2 cellular contexts compared by ENCODE assay signal in the genomic region with DNA sequence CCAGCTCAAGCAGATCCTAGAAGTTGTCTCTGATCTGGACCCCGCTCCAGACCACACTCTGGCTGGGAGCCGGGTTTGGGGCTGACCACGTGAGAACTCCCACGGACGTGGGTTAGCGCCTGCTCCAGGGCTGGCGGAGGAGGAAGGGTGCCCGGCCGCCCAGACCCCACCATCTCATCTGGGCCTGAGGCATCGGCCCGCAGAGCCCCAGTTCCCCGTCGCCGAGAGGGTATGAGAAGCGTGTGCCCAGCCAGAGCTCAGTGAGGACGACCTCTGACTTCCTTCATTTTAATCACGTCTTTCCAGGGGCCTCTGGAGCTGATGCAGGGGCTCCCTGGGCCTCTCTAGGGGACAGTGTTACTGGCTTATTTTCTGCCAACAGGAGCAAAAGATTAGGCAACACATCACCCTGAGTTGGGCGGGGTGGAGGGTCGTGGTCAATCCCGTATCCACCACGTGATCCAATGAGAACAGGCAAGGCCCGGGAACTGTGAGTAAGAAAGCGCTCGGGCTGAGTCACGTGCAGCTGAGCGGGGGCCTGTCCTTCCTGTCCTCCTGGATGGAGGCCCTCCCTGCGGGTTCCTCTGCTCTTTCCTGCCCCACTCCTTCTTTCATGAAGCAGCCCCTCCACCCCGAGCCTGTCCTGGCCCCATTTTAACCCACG.
TF ChIP-seq lines count a peak whose summit lies in the region.

No MANE protein-coding gene starts in this region.

TF ChIP-seq in IMR-90, 13 proteins besides CTCF, POLR2A, EP300 and RAD21:
- TF ChIP-seq BHLHE40 (IDR thresholded peaks at IDR 0.05; ENCODE audit: low read depth, low read length), result peak; percentile 92
- TF ChIP-seq MXI1 (IDR thresholded peaks at IDR 0.05; ENCODE audit: borderline replicate concordance, low read depth, low read length), result no peak
- TF ChIP-seq RFX5 (IDR thresholded peaks at IDR 0.05; ENCODE audit: low read depth, low read length), result no peak
- TF ChIP-seq NFE2L2 (IDR thresholded peaks at IDR 0.05; ENCODE audit: low read depth, low read length), result no peak
- TF ChIP-seq MAFK (IDR thresholded peaks at IDR 0.05; ENCODE audit: low read depth, low read length), result no peak
- TF ChIP-seq, protein P1, sequence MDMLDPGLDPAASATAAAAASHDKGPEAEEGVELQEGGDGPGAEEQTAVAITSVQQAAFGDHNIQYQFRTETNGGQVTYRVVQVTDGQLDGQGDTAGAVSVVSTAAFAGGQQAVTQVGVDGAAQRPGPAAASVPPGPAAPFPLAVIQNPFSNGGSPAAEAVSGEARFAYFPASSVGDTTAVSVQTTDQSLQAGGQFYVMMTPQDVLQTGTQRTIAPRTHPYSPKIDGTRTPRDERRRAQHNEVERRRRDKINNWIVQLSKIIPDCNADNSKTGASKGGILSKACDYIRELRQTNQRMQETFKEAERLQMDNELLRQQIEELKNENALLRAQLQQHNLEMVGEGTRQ (IDR thresholded peaks at IDR 0.05; ENCODE audit: low read depth, low read length), result peak; percentile 97
- TF ChIP-seq ELK1 (IDR thresholded peaks at IDR 0.05; ENCODE audit: borderline replicate concordance, low read depth, low read length), result no peak
- peak; percentile 88 for TF ChIP-seq CEBPB (IDR thresholded peaks at IDR 0.05; ENCODE audit: low read depth, low read length)
- peak; percentile 52; the same call in 1 of the 2 replicates for TF ChIP-seq MAZ (IDR thresholded peaks at IDR 0.05; ENCODE audit: borderline replicate concordance, low read depth, low read length)
- TF ChIP-seq FOS (IDR thresholded peaks at IDR 0.05; ENCODE audit: low read depth, low read length), result peak; percentile 48

TF ChIP-seq in HepG2, 621 proteins besides CTCF, POLR2A, EP300 and RAD21:
- TF ChIP-seq POGZ (CRISPR knock-in tag; IDR thresholded peaks at IDR 0.05), result no peak
- no peak for TF ChIP-seq ZNF17 (CRISPR knock-in tag; IDR thresholded peaks at IDR 0.05)
- TF ChIP-seq PATZ1 (CRISPR knock-in tag; IDR thresholded peaks at IDR 0.05), result peak; percentile 57; the same call in 1 of the 2 replicates
- no peak for TF ChIP-seq ZNF446 (CRISPR knock-in tag; IDR thresholded peaks at IDR 0.05)
- 0 out of 2 replicates have a peak, but pooled peaks have one; percentile 34 for TF ChIP-seq RXRB (CRISPR knock-in tag; IDR thresholded peaks at IDR 0.05; ENCODE audit: borderline replicate concordance)
- TF ChIP-seq ZBTB38 (CRISPR knock-in tag; IDR thresholded peaks at IDR 0.05), result peak; percentile 21; the same call in 1 of the 2 replicates
- TF ChIP-seq BHLHE40 (IDR thresholded peaks at IDR 0.05; ENCODE audit: low read length), result peak; percentile 91
- TF ChIP-seq MAZ (IDR thresholded peaks at IDR 0.05; ENCODE audit: borderline replicate concordance, low read depth, low read length), result no peak
- 0 out of 2 replicates have a peak, but pooled peaks have one; percentile 35 for TF ChIP-seq MAZ (CRISPR knock-in tag; IDR thresholded peaks at IDR 0.05; ENCODE audit: low read depth)
- TF ChIP-seq MYC (CRISPR knock-in tag; IDR thresholded peaks at IDR 0.05; ENCODE audit: borderline replicate concordance), result peak; percentile 28; the same call in 1 of the 2 replicates
- no peak for TF ChIP-seq ZNF589 (CRISPR knock-in tag; conservative IDR thresholded peaks at IDR 0.05)
- TF ChIP-seq, protein P2, sequence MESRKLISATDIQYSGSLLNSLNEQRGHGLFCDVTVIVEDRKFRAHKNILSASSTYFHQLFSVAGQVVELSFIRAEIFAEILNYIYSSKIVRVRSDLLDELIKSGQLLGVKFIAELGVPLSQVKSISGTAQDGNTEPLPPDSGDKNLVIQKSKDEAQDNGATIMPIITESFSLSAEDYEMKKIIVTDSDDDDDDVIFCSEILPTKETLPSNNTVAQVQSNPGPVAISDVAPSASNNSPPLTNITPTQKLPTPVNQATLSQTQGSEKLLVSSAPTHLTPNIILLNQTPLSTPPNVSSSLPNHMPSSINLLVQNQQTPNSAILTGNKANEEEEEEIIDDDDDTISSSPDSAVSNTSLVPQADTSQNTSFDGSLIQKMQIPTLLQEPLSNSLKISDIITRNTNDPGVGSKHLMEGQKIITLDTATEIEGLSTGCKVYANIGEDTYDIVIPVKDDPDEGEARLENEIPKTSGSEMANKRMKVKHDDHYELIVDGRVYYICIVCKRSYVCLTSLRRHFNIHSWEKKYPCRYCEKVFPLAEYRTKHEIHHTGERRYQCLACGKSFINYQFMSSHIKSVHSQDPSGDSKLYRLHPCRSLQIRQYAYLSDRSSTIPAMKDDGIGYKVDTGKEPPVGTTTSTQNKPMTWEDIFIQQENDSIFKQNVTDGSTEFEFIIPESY (CRISPR knock-in tag; IDR thresholded peaks at IDR 0.05), result 0 out of 2 replicates have a peak, but pooled peaks have one; percentile 55
- TF ChIP-seq TFE3 (CRISPR knock-in tag; IDR thresholded peaks at IDR 0.05), result peak; percentile 64; the same call in 1 of the 2 replicates
- peak; percentile 33; the same call in 1 of the 2 replicates for TF ChIP-seq THAP11 (CRISPR knock-in tag; IDR thresholded peaks at IDR 0.05)
- TF ChIP-seq FOXJ3 (CRISPR knock-in tag; IDR thresholded peaks at IDR 0.05; ENCODE audit: borderline replicate concordance), result no peak
- peak; percentile 59 for TF ChIP-seq GABPB1 (CRISPR knock-in tag; IDR thresholded peaks at IDR 0.05)
- TF ChIP-seq CEBPG (CRISPR knock-in tag; IDR thresholded peaks at IDR 0.05), result peak; percentile 52; the same call in 1 of the 2 replicates
- TF ChIP-seq BORCS8-MEF2B (CRISPR knock-in tag; IDR thresholded peaks at IDR 0.05), result no peak
- peak; percentile 44; the same call in 1 of the 2 replicates for TF ChIP-seq RAD51 (IDR thresholded peaks at IDR 0.05; ENCODE audit: borderline replicate concordance)
- 0 out of 2 replicates have a peak, but pooled peaks have one; percentile 22 for TF ChIP-seq ZFY (CRISPR knock-in tag; IDR thresholded peaks at IDR 0.05)
- TF ChIP-seq KDM2A (CRISPR knock-in tag; IDR thresholded peaks at IDR 0.05; ENCODE audit: borderline replicate concordance, low read depth), result peak; percentile 22; the same call in 1 of the 2 replicates
- TF ChIP-seq CEBPB (IDR thresholded peaks at IDR 0.05; ENCODE audit: borderline replicate concordance, low read depth, low read length), result peak; percentile 51; the same call in 1 of the 2 replicates
- peak; percentile 70 for TF ChIP-seq ZNF687 (CRISPR knock-in tag; IDR thresholded peaks at IDR 0.05)
- TF ChIP-seq ZNF260 (CRISPR knock-in tag; IDR thresholded peaks at IDR 0.05; ENCODE audit: borderline replicate concordance, low read depth), result no peak
- no peak for TF ChIP-seq FOXC1 (CRISPR knock-in tag; IDR thresholded peaks at IDR 0.05; ENCODE audit: borderline replicate concordance)
- 0 out of 2 replicates have a peak, but pooled peaks have one; percentile 23 for TF ChIP-seq SALL1 (CRISPR knock-in tag; IDR thresholded peaks at IDR 0.05)
- peak; percentile 67 for TF ChIP-seq FOSL2 (CRISPR knock-in tag; IDR thresholded peaks at IDR 0.05)
- 0 out of 2 replicates have a peak, but pooled peaks have one; percentile 29 for TF ChIP-seq SAP130 (CRISPR knock-in tag; IDR thresholded peaks at IDR 0.05; ENCODE audit: low read depth)
- peak; percentile 31; the same call in 1 of the 2 replicates for TF ChIP-seq CCDC6 (CRISPR knock-in tag; IDR thresholded peaks at IDR 0.05)
- peak; percentile 37; the same call in 1 of the 2 replicates for TF ChIP-seq YEATS2 (CRISPR knock-in tag; IDR thresholded peaks at IDR 0.05; ENCODE audit: borderline replicate concordance)
- 0 out of 2 replicates have a peak, but pooled peaks have one; percentile 46 for TF ChIP-seq ZSCAN31 (CRISPR knock-in tag; IDR thresholded peaks at IDR 0.05; ENCODE audit: low read depth)
- TF ChIP-seq, protein P1 (IDR thresholded peaks at IDR 0.05; ENCODE audit: low read depth, low read length), result peak; percentile 92
- TF ChIP-seq, protein P1 (CRISPR knock-in tag; IDR thresholded peaks at IDR 0.05; ENCODE audit: borderline replicate concordance), result peak; percentile 91; the same call in 1 of the 2 replicates
- no peak for TF ChIP-seq ZNF569 (CRISPR knock-in tag; IDR thresholded peaks at IDR 0.05; ENCODE audit: borderline replicate concordance)
- TF ChIP-seq, protein P3, sequence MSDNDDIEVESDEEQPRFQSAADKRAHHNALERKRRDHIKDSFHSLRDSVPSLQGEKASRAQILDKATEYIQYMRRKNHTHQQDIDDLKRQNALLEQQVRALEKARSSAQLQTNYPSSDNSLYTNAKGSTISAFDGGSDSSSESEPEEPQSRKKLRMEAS (IDR thresholded peaks at IDR 0.05), result peak; percentile 69
- TF ChIP-seq, protein P4, sequence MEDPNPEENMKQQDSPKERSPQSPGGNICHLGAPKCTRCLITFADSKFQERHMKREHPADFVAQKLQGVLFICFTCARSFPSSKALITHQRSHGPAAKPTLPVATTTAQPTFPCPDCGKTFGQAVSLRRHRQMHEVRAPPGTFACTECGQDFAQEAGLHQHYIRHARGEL (CRISPR knock-in tag; IDR thresholded peaks at IDR 0.05), result no peak
